Comparison of ENCODE assay signal across 8 cellular contexts in the genomic region with DNA sequence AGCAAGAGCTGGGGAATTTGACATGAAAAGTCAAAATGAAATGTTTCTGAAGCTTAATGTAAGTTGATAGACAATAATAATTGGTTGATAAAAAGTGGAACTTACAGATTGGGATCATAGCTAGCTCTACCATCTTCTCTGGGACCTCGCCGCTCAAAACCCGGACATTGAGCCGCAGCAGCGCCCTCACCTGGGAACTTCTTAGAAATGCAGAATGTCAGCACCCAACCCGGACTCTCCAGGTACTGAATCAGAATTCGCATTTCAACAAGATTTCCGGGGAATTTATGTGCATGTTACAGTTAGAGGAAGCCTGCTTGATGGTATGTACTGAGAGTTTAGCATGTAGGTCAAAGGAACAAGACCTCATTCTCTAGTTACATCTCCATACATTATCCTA. TPM values are rescaled to one million over a fixed set of nuclear protein-coding genes. Genes with fewer than 3 reads are reported as not detected.
DNase-seq lines count a peak whose midpoint lies in the region; ATAC-seq and FAIRE-seq lines count a peak whose summit lies in the region.

No MANE protein-coding gene starts in this region.

- in situ Hi-C loops in G401 (cut with HindIII; ENCODE audit: low sequenced_read_pairs), result no loop called here

- intact Hi-C loops in activated CD4-positive, alpha-beta memory T cell treated with anti-CD3 and anti-CD28 coated beads for 36 hours (cut with micrococcal nuclease), result loop anchor here (1.0 to 10.0 kb wide), 3 partner anchors 144 to 224 kb away; no protein-coding TSS in a partner anchor

- peak; percentile 34 for DNase-seq in HK-2 (ENCODE audit: unreplicated experiment)
- DNase-seq in activated CD4-positive, alpha-beta memory T cell treated with anti-CD3 and anti-CD28 coated beads for 36 hours, result peak; percentile 63
- DNase-seq in iPS DF 4.7 (ENCODE audit: extremely low read depth, low spot score), result peak; percentile 72
- no peak for DNase-seq in G401 (ENCODE audit: low spot score)
- no peak for DNase-seq in NCI-H128 (lab: John Stamatoyannopoulos, UW; ENCODE audit: unreplicated experiment)

- H3K27me3 Mint-ChIP-seq in activated CD4-positive, alpha-beta memory T cell treated with anti-CD3 and anti-CD28 coated beads for 36 hours, result peaks cover 4% of the 10 kb centered on the region

- H3K27ac Mint-ChIP-seq in activated CD4-positive, alpha-beta memory T cell treated with anti-CD3 and anti-CD28 coated beads for 36 hours, result no peak overlapping the region

- CTCF ChIA-PET in activated CD4-positive, alpha-beta memory T cell treated with anti-CD3 and anti-CD28 coated beads for 36 hours (lab: Charles Lee), result interaction anchor here (0.6 to 5.2 kb wide), 17 partner anchors 9 to 391 kb away, joined by 3 to 32 read pairs (median 4); no protein-coding TSS in a partner anchor

- no peaks in the 10 kb centered on the region for H3K36me3 Mint-ChIP-seq in activated CD4-positive, alpha-beta memory T cell treated with anti-CD3 and anti-CD28 coated beads for 36 hours

- POLR2A ChIA-PET in activated CD4-positive, alpha-beta memory T cell treated with anti-CD3 and anti-CD28 coated beads for 36 hours (lab: Charles Lee), result no interaction called here

- ATAC-seq in HG02981 (IDR thresholded peaks at IDR 0.05; ENCODE audit: unreplicated experiment) (no peak), GM18909 (IDR thresholded peaks at IDR 0.05; ENCODE audit: poor library complexity, unreplicated experiment) (no peak)

- H3K4me3 Mint-ChIP-seq in activated CD4-positive, alpha-beta memory T cell treated with anti-CD3 and anti-CD28 coated beads for 36 hours, result no peak overlapping the region

- FAIRE-seq in G401.6 (lab: Jason Lieb, UNC), result peak; percentile 23

- no peaks in the 10 kb centered on the region for H3K9me3 Mint-ChIP-seq in activated CD4-positive, alpha-beta memory T cell treated with anti-CD3 and anti-CD28 coated beads for 36 hours

- H3K4me1 Mint-ChIP-seq in activated CD4-positive, alpha-beta memory T cell treated with anti-CD3 and anti-CD28 coated beads for 36 hours (ENCODE audit: low read depth), result peaks cover 5% of the 10 kb centered on the region

RNA-seq across cellular contexts. Expression of gene ABLIM1, which starts 36.7 kb away (rescaled TPM):
- 100 to 1,000 TPM; 119 to 128 TPM for total RNA-seq in activated CD4-positive, alpha-beta memory T cell treated with anti-CD3 and anti-CD28 coated beads for 36 hours
- 1.5 and 2.1 TPM in 2 replicates for total RNA-seq in G401 (2014; rRNA removed; shearing (Covaris generic))

Comparison
In these comparisons a context has a peak if more than half of its experiments do, and no peak if none do; other contexts are left out.
1. DNase-seq: peak in HK-2 (single experiment), activated CD4-positive, alpha-beta memory T cell treated with anti-CD3 and anti-CD28 coated beads for 36 hours (single experiment) and iPS DF 4.7 (single experiment); none in G401 (single experiment) and NCI-H128 (single experiment).
2. RNA of gene ABLIM1, which starts 36.7 kb away (total RNA-seq): 119 to 128 TPM in activated CD4-positive, alpha-beta memory T cell treated with anti-CD3 and anti-CD28 coated beads for 36 hours; 1.5 to 2.1 TPM in G401; every median in the first group is over 10 times any median in the second.